In the genomic region with DNA sequence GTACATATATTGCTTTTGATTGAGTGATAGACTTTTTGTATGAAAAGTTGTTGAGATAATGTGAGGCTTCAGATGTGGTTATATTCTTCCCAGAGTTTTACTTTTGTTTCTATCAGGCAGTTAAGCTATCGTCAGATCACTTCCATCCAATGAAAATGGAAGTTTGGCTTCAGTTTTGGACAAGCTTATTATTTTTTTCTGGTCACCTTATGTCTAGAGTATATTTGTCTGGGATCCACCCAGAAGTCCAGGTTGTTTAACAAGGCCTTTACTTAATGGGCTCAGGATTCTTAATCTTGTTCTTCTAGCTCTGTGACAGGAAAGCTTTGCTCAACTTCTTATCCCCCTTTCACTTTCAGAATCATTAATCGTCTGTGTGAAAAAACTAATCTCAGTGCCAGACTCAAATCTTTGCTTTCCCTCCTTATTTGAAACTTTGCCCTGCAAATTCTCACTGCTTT, we compare ENCODE assay signal across 8 cellular contexts.
DNase-seq lines count a peak whose midpoint lies in the region; ATAC-seq, FAIRE-seq and TF ChIP-seq lines count a peak whose summit lies in the region.

No MANE protein-coding gene starts in this region.

- H3K4me1 Mint-ChIP-seq in WTC11, result no peaks in the 10 kb centered on the region

- H3K36me3 ChIP-seq in SJSA1, result no peaks in the 10 kb centered on the region

- CTCF ChIA-PET in WTC11 (lab: Charles Lee), result no interaction called here

- H3K4me3 ChIP-seq in SJSA1, result peak overlapping the region; percentile 24

- peaks cover 10% of the 10 kb centered on the region; the same call in 1 of the 2 replicates for H3K4me1 ChIP-seq in SJSA1 (replicated peaks)

- peak; percentile 67 for FAIRE-seq in GM12891 (lab: Jason Lieb, UNC)

- ATAC-seq in GM21786 (IDR thresholded peaks at IDR 0.05; ENCODE audit: unreplicated experiment), result peak; percentile 76
- ATAC-seq in stimulated activated naive CD8-positive, alpha-beta T cell treated with anti-CD3 and anti-CD28 coated beads, Interleukin-15, Interleukin-2, amounts not matched to agents 100 U/mL and 50 U/mL, for 24 hours, result peak; percentile 65
- ATAC-seq in WTC11, result no peak

- H3K27me3 Mint-ChIP-seq in WTC11 (ENCODE audit: low read depth), result no peaks in the 10 kb centered on the region

- no peaks in the 10 kb centered on the region for H3K36me3 Mint-ChIP-seq in WTC11

- no peak overlapping the region for H3K27ac Mint-ChIP-seq in WTC11

- no peak for TF ChIP-seq CTCF in WTC11 (IDR thresholded peaks at IDR 0.05)

- POLR2A ChIA-PET in WTC11 (lab: Charles Lee), result no interaction called here

- H3K4me3 Mint-ChIP-seq in WTC11, result no peak overlapping the region

- no peak for TF ChIP-seq POLR2A in GM12891 (IDR thresholded peaks at IDR 0.05; ENCODE audit: low read depth, low read length)

- no peaks in the 10 kb centered on the region for H3K9me3 Mint-ChIP-seq in WTC11

- peak overlapping the region; percentile 75 for H3K27ac ChIP-seq in SJSA1

- no peak for DNase-seq in GM12891 (ENCODE audit: insufficient read length, low spot score)
- peak in 1 of 2 experiments; percentile 45 for DNase-seq in SJSA1 (ENCODE audit: low read depth in 1 of 2, low spot score in 2 of 2)
- DNase-seq in glomerular visceral epithelial cell (ENCODE audit: extremely low spot score), result peak; percentile 5
- no peak for DNase-seq in stimulated activated naive CD8-positive, alpha-beta T cell treated with anti-CD3 and anti-CD28 coated beads, Interleukin-15, Interleukin-2, amounts not matched to agents 100 U/mL and 50 U/mL, for 24 hours
- no peak for DNase-seq in WTC11 (ENCODE audit: low spot score)
- no peak for DNase-seq in UCSD-AML1 (lab: John Stamatoyannopoulos, UW; ENCODE audit: unreplicated experiment)
- DNase-seq in NCI-H345 (lab: John Stamatoyannopoulos, UW), result no peak

- H3K9me3 ChIP-seq in SJSA1 (replicated peaks), result no peaks in the 10 kb centered on the region

- H3K27me3 ChIP-seq in SJSA1 (replicated peaks), result no peaks in the 10 kb centered on the region

TF ChIP-seq in GM12891, 5 proteins besides CTCF, POLR2A, EP300 and RAD21:
- TF ChIP-seq POU2F2 (IDR thresholded peaks at IDR 0.05; ENCODE audit: low read depth, low read length) (no peak), SPI1 (IDR thresholded peaks at IDR 0.05; ENCODE audit: low read depth, low read length) (no peak)
TF ChIP-seq in GM12891: peak in this region for 0.

TF ChIP-seq in WTC11, 78 proteins besides CTCF, POLR2A, EP300 and RAD21:
- TF ChIP-seq ZNF138 (CRISPR knock-in tag; conservative IDR thresholded peaks at IDR 0.05), result no peak
- TF ChIP-seq, protein P1, sequence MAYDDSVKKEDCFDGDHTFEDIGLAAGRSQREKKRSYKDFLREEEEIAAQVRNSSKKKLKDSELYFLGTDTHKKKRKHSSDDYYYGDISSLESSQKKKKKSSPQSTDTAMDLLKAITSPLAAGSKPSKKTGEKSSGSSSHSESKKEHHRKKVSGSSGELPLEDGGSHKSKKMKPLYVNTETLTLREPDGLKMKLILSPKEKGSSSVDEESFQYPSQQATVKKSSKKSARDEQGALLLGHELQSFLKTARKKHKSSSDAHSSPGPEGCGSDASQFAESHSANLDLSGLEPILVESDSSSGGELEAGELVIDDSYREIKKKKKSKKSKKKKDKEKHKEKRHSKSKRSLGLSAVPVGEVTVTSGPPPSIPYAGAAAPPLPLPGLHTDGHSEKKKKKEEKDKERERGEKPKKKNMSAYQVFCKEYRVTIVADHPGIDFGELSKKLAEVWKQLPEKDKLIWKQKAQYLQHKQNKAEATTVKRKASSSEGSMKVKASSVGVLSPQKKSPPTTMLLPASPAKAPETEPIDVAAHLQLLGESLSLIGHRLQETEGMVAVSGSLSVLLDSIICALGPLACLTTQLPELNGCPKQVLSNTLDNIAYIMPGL (CRISPR knock-in tag; IDR thresholded peaks at IDR 0.05), result no peak
- no peak for TF ChIP-seq HMGA2 (CRISPR knock-in tag; IDR thresholded peaks at IDR 0.05)
- TF ChIP-seq, protein P2, sequence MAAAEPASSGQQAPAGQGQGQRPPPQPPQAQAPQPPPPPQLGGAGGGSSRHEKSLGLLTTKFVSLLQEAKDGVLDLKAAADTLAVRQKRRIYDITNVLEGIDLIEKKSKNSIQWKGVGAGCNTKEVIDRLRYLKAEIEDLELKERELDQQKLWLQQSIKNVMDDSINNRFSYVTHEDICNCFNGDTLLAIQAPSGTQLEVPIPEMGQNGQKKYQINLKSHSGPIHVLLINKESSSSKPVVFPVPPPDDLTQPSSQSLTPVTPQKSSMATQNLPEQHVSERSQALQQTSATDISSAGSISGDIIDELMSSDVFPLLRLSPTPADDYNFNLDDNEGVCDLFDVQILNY (CRISPR knock-in tag; IDR thresholded peaks at IDR 0.05), result no peak
- TF ChIP-seq RELA (CRISPR knock-in tag; IDR thresholded peaks at IDR 0.05; ENCODE audit: borderline replicate concordance), result no peak
- TF ChIP-seq GRHL2 (CRISPR knock-in tag; IDR thresholded peaks at IDR 0.05; ENCODE audit: insufficient replicate concordance, severe bottlenecking), result no peak
- TF ChIP-seq, protein P3, sequence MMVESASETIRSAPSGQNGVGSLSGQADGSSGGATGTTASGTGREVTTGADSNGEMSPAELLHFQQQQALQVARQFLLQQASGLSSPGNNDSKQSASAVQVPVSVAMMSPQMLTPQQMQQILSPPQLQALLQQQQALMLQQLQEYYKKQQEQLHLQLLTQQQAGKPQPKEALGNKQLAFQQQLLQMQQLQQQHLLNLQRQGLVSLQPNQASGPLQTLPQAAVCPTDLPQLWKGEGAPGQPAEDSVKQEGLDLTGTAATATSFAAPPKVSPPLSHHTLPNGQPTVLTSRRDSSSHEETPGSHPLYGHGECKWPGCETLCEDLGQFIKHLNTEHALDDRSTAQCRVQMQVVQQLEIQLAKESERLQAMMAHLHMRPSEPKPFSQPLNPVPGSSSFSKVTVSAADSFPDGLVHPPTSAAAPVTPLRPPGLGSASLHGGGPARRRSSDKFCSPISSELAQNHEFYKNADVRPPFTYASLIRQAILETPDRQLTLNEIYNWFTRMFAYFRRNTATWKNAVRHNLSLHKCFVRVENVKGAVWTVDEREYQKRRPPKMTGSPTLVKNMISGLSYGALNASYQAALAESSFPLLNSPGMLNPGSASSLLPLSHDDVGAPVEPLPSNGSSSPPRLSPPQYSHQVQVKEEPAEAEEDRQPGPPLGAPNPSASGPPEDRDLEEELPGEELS (CRISPR knock-in tag; IDR thresholded peaks at IDR 0.05), result no peak
- TF ChIP-seq, protein P4, sequence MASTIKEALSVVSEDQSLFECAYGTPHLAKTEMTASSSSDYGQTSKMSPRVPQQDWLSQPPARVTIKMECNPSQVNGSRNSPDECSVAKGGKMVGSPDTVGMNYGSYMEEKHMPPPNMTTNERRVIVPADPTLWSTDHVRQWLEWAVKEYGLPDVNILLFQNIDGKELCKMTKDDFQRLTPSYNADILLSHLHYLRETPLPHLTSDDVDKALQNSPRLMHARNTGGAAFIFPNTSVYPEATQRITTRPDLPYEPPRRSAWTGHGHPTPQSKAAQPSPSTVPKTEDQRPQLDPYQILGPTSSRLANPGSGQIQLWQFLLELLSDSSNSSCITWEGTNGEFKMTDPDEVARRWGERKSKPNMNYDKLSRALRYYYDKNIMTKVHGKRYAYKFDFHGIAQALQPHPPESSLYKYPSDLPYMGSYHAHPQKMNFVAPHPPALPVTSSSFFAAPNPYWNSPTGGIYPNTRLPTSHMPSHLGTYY (CRISPR knock-in tag; IDR thresholded peaks at IDR 0.05), result no peak
- no peak for TF ChIP-seq TEAD1 (CRISPR knock-in tag; IDR thresholded peaks at IDR 0.05)
- no peak for TF ChIP-seq ZNF232 (CRISPR knock-in tag; IDR thresholded peaks at IDR 0.05)
- TF ChIP-seq, protein P5, sequence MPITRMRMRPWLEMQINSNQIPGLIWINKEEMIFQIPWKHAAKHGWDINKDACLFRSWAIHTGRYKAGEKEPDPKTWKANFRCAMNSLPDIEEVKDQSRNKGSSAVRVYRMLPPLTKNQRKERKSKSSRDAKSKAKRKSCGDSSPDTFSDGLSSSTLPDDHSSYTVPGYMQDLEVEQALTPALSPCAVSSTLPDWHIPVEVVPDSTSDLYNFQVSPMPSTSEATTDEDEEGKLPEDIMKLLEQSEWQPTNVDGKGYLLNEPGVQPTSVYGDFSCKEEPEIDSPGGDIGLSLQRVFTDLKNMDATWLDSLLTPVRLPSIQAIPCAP (CRISPR knock-in tag; IDR thresholded peaks at IDR 0.05), result no peak
- TF ChIP-seq ZBTB21 (CRISPR knock-in tag; IDR thresholded peaks at IDR 0.05; ENCODE audit: borderline replicate concordance), result no peak
- TF ChIP-seq, protein P6, sequence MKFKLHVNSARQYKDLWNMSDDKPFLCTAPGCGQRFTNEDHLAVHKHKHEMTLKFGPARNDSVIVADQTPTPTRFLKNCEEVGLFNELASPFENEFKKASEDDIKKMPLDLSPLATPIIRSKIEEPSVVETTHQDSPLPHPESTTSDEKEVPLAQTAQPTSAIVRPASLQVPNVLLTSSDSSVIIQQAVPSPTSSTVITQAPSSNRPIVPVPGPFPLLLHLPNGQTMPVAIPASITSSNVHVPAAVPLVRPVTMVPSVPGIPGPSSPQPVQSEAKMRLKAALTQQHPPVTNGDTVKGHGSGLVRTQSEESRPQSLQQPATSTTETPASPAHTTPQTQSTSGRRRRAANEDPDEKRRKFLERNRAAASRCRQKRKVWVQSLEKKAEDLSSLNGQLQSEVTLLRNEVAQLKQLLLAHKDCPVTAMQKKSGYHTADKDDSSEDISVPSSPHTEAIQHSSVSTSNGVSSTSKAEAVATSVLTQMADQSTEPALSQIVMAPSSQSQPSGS (CRISPR knock-in tag; IDR thresholded peaks at IDR 0.05; ENCODE audit: borderline replicate concordance, low read depth), result no peak
- no peak for TF ChIP-seq FOXK1 (CRISPR knock-in tag; IDR thresholded peaks at IDR 0.05)
- no peak for TF ChIP-seq SMAD3 (CRISPR knock-in tag; IDR thresholded peaks at IDR 0.05; ENCODE audit: borderline replicate concordance)
- no peak for TF ChIP-seq ZNF219 (CRISPR knock-in tag; IDR thresholded peaks at IDR 0.05; ENCODE audit: borderline replicate concordance)
- no peak for TF ChIP-seq CREM (CRISPR knock-in tag; IDR thresholded peaks at IDR 0.05)
- no peak for TF ChIP-seq KAT7 (CRISPR knock-in tag; IDR thresholded peaks at IDR 0.05; ENCODE audit: borderline replicate concordance)
- TF ChIP-seq, protein P7, sequence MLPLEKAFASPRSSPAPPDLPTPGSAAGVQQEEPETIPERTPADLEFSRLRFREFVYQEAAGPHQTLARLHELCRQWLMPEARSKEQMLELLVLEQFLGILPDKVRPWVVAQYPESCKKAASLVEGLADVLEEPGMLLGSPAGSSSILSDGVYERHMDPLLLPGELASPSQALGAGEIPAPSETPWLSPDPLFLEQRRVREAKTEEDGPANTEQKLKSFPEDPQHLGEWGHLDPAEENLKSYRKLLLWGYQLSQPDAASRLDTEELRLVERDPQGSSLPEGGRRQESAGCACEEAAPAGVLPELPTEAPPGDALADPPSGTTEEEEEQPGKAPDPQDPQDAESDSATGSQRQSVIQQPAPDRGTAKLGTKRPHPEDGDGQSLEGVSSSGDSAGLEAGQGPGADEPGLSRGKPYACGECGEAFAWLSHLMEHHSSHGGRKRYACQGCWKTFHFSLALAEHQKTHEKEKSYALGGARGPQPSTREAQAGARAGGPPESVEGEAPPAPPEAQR (CRISPR knock-in tag; IDR thresholded peaks at IDR 0.05), result no peak
